ENCODE assay signal across 22 cellular contexts in genomic region chr7:81761821-81762220, GRCh38. TPM values are rescaled to one million over a fixed set of nuclear protein-coding genes. Genes with fewer than 3 reads are reported as not detected.
"Had no signal": no experiment of that assay in that cellular context is flagged by ENCODE, and none has a peak within 500 bp of the region (broad histone marks: within the 10 kb centered on the region; RNA-seq: fewer than 3 reads in every experiment).

No MANE protein-coding gene starts in this region.

- H3K27ac ChIP-seq: epithelial cell of prostate, right lobe of liver, skin epidermis, transverse colon had no signal

- H3K9me3 Mint-ChIP-seq: activated B cell treated with CpG ODN at 0.5 μM for 24 hours; activated naive CD8-positive, alpha-beta T cell treated with anti-CD3 and anti-CD28 coated beads for 36 hours had no signal

- H3K27me3 Mint-ChIP-seq: activated B cell treated with CpG ODN at 0.5 μM for 24 hours; activated CD4-positive, alpha-beta T cell treated with anti-CD3 and anti-CD28 coated beads for 36 hours; activated naive CD8-positive, alpha-beta T cell treated with anti-CD3 and anti-CD28 coated beads for 36 hours; natural killer cell treated with Interleukin-12 subunit alpha and Interleukin-12 subunit beta and Interleukin-15 and Interleukin-18, amount 100 ng/mL, for 72 hours; stimulated activated memory B cell treated with anti-CD40 and anti-IgM and Interleukin-4, amounts not matched to agents 10 μg/mL and 1 μg/mL and 100 μg/mL, for 72 hours had no signal

- H3K27ac Mint-ChIP-seq: activated B cell treated with CpG ODN at 0.5 μM for 24 hours; activated CD4-positive, alpha-beta T cell treated with anti-CD3 and anti-CD28 coated beads for 36 hours; activated naive CD8-positive, alpha-beta T cell treated with anti-CD3 and anti-CD28 coated beads for 36 hours; natural killer cell treated with Interleukin-12 subunit alpha and Interleukin-12 subunit beta and Interleukin-15 and Interleukin-18, amount 100 ng/mL, for 72 hours; stimulated activated memory B cell treated with anti-CD40 and anti-IgM and Interleukin-4, amounts not matched to agents 10 μg/mL and 1 μg/mL and 100 μg/mL, for 72 hours had no signal

- H3K4me1 ChIP-seq: right lobe of liver, transverse colon had no signal

- H3K27me3 ChIP-seq: right lobe of liver, transverse colon had no signal

- H3K36me3 Mint-ChIP-seq: activated naive CD8-positive, alpha-beta T cell treated with anti-CD3 and anti-CD28 coated beads for 36 hours; natural killer cell treated with Interleukin-12 subunit alpha and Interleukin-12 subunit beta and Interleukin-15 and Interleukin-18, amount 100 ng/mL, for 72 hours; stimulated activated memory B cell treated with anti-CD40 and anti-IgM and Interleukin-4, amounts not matched to agents 10 μg/mL and 1 μg/mL and 100 μg/mL, for 72 hours had no signal

- H3K4me3 ChIP-seq: right lobe of liver, skin epidermis, transverse colon had no signal

- H3K9me3 ChIP-seq: right lobe of liver, transverse colon had no signal

- H3K4me1 Mint-ChIP-seq: activated B cell treated with CpG ODN at 0.5 μM for 24 hours; activated CD4-positive, alpha-beta T cell treated with anti-CD3 and anti-CD28 coated beads for 36 hours; activated naive CD8-positive, alpha-beta T cell treated with anti-CD3 and anti-CD28 coated beads for 36 hours; stimulated activated memory B cell treated with anti-CD40 and anti-IgM and Interleukin-4, amounts not matched to agents 10 μg/mL and 1 μg/mL and 100 μg/mL, for 72 hours had no signal

- H3K36me3 ChIP-seq: right lobe of liver had no signal

- H3K4me3 Mint-ChIP-seq: activated B cell treated with CpG ODN at 0.5 μM for 24 hours; activated CD4-positive, alpha-beta T cell treated with anti-CD3 and anti-CD28 coated beads for 36 hours; activated naive CD8-positive, alpha-beta T cell treated with anti-CD3 and anti-CD28 coated beads for 36 hours; natural killer cell treated with Interleukin-12 subunit alpha and Interleukin-12 subunit beta and Interleukin-15 and Interleukin-18, amount 100 ng/mL, for 72 hours; stimulated activated memory B cell treated with anti-CD40 and anti-IgM and Interleukin-4, amounts not matched to agents 10 μg/mL and 1 μg/mL and 100 μg/mL, for 72 hours had no signal

- DNase-seq: activated B cell treated with CpG ODN at 0.5 μM for 24 hours; activated CD4-positive, alpha-beta T cell treated with anti-CD3 and anti-CD28 coated beads for 36 hours; activated CD4-positive, alpha-beta T cell treated with anti-CD3 and anti-CD28 coated beads, Interleukin-2, amount 50 U/mL, for 48 hours; activated CD8-positive, alpha-beta memory T cell treated with anti-CD3 and anti-CD28 coated beads, Interleukin-2, amount 50 U/mL, for 48 hours; activated naive CD4-positive, alpha-beta T cell treated with Interleukin-2 at 50 U/mL for 16 hours; activated naive CD8-positive, alpha-beta T cell treated with anti-CD3 and anti-CD28 coated beads for 36 hours; activated T-cell treated with anti-CD3 and anti-CD28 coated beads, Interleukin-2, amount 50 U/mL, for 48 hours; central memory CD4-positive, alpha-beta T cell; left ventricle myocardium superior; mammary epithelial cell; occipital lobe; posterior cingulate gyrus; right lobe of liver; stimulated activated CD4-positive, alpha-beta T cell treated with anti-CD3 and anti-CD28 coated beads, Interleukin-2, amount 100 ng/mL, for 24 hours; T1000; transverse colon had no signal

RNA-seq across cellular contexts. Expression of gene HGF, which starts 8.0 kb away (rescaled TPM):
- total RNA-seq: activated B cell treated with CpG ODN at 0.5 μM for 24 hours; activated CD4-positive, alpha-beta T cell treated with anti-CD3 and anti-CD28 coated beads for 36 hours; activated CD8-positive, alpha-beta memory T cell treated with anti-CD3 and anti-CD28 coated beads for 36 hours; activated naive CD8-positive, alpha-beta T cell treated with anti-CD3 and anti-CD28 coated beads for 36 hours; astrocyte had no signal
- polyA plus RNA-seq: mammary epithelial cell had no signal
